In the genomic region with DNA sequence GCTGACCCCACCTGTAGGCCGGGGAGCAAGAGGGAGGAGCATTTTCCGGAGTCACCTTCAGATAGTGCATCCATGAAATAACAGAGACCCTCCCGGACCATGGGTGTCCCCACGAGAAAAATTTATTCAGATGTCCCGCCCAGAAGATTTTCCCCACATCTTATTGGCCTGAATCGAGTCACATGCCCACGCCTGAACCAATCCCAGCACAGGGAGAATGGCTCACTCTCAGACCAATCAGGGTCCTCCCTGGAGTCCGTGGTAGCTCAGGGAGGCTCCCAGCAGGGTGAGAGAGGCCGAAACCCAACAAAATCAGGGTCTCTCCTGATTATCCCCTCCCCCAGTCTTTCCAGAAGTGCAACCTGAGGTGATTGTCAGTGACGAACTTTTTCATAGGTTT, we compare ENCODE assay signal across 14 cellular contexts. TPM values are rescaled to one million over a fixed set of nuclear protein-coding genes. Genes with fewer than 3 reads are reported as not detected.
DNase-seq lines count a peak whose midpoint lies in the region; TF ChIP-seq lines count a peak whose summit lies in the region.
"Had no signal": no experiment of that assay in that cellular context is flagged by ENCODE, and none has a peak within 500 bp of the region (broad histone marks: within the 10 kb centered on the region; RNA-seq: fewer than 3 reads in every experiment).

No MANE protein-coding gene starts in this region.

- H3K36me3 ChIP-seq in SK-N-SH (replicated peaks in 1 of 2; ENCODE audit: control insufficient read depth in 1 of 2, insufficient read depth in 2 of 2, low read length in 1 of 2): no peaks in the 10 kb centered on the region
- H3K36me3 ChIP-seq: Peyer's patch had no signal

- no peak for TF ChIP-seq CTCF in SK-N-SH (IDR thresholded peaks at IDR 0.05)

- H3K4me2 ChIP-seq in SK-N-SH: no peak overlapping the region

- H4K20me1 ChIP-seq in SK-N-SH (ENCODE audit: insufficient read depth): no peaks in the 10 kb centered on the region

- H3K27me3 ChIP-seq in SK-N-SH (ENCODE audit: insufficient read depth): no peaks in the 10 kb centered on the region
- H3K27me3 ChIP-seq: Peyer's patch had no signal

- no peak overlapping the region for H2AFZ ChIP-seq in SK-N-SH (ENCODE audit: low read depth)

- 87% methylated on average over 9 of the region's 10 CpGs for WGBS in SK-N-SH (ENCODE audit: low lambda C conversion rate)

- no peak overlapping the region for H3K9ac ChIP-seq in SK-N-SH

- POLR2A ChIA-PET in SK-N-SH (lab: Yijun Ruan, JAX): no interaction called here

- H3K9me3 ChIP-seq in SK-N-SH: no peaks in the 10 kb centered on the region
- H3K9me3 ChIP-seq: Peyer's patch had no signal

- TF ChIP-seq RAD21 in SK-N-SH (IDR thresholded peaks at IDR 0.05; ENCODE audit: low read length): no peak

- no peak overlapping the region for H3K4me3 ChIP-seq in SK-N-SH (ENCODE audit: low read depth in 2 of 2, low read length in 1 of 2)
- H3K4me3 ChIP-seq: Peyer's patch, SK-N-MC had no signal

- DNase-seq in NAMALWA (ENCODE audit: low spot score) (peak; percentile 84), SK-N-SH (peak; percentile 54), germinal center (ENCODE audit: low spot score) (peak; percentile 44), Kasumi-1 (lab: John Stamatoyannopoulos, UW) (no peak), HCEC 1CT (no peak), iPS-NIHi7 (ENCODE audit: extremely low spot score) (no peak)
- DNase-seq in stimulated activated CD4-positive, alpha-beta T cell treated with anti-CD3 and anti-CD28 coated beads, Interleukin-1b, Interleukin-23, amount 100 ng/mL, for 48 hours: no peak
- DNase-seq: CD4-positive, alpha-beta T cell; DMS53; KG1; NCI-H1092 treated with DMSO at 0.1 percent for 48 hours; NCI-H1694 treated with DMSO at 0.1 percent for 48 hours; Peyer's patch had no signal

- CTCF ChIA-PET in SK-N-SH (lab: Yijun Ruan, JAX): no interaction called here

- H3F3A ChIP-seq in SK-N-SH (replicated peaks; ENCODE audit: insufficient read depth): no peaks in the 10 kb centered on the region

- H3K9me2 ChIP-seq in SK-N-SH: no peaks in the 10 kb centered on the region

- no peak for TF ChIP-seq EP300 in SK-N-SH (IDR thresholded peaks at IDR 0.05; ENCODE audit: borderline replicate concordance in 1 of 2, low read depth in 1 of 2, low read length in 1 of 2)

- H3K4me1 ChIP-seq in SK-N-SH (ENCODE audit: control insufficient read depth in 1 of 2, insufficient read depth in 2 of 2, low read depth in 1 of 2, low read length in 1 of 2): peaks cover 0 to 8% of the 10 kb centered on the region in 2 experiments; a peak in 1 of 4 replicates

- H3K27ac ChIP-seq in SK-N-SH (ENCODE audit: low read depth in 2 of 2, low read length in 1 of 2): no peak overlapping the region
- H3K27ac ChIP-seq: Peyer's patch, SK-N-MC had no signal

- no peaks in the 10 kb centered on the region for H3K79me2 ChIP-seq in SK-N-SH (ENCODE audit: insufficient read depth)

TF ChIP-seq in SK-N-SH, 30 proteins besides CTCF, POLR2A, EP300 and RAD21:
- TF ChIP-seq YY1 (IDR thresholded peaks at IDR 0.05; ENCODE audit: low read depth) (no peak), USF1 (IDR thresholded peaks at IDR 0.05; ENCODE audit: borderline replicate concordance, low read depth) (peak; percentile 67; the same call in 1 of the 2 replicates)
TF ChIP-seq in SK-N-SH: peak in this region for 1.

RNA-seq across cellular contexts. Expression of gene NCOR2, which starts 16.4 kb away (rescaled TPM):
- 9.1 and 19.0 TPM in 2 replicates for polyA plus RNA-seq in SK-N-SH (2012; rRNA removed)
- 14.3 and 16.0 TPM in 2 replicates for polyA plus RNA-seq in SK-N-SH (2012; cell fraction: cytosol; rRNA removed)
- polyA plus RNA-seq in SK-N-SH (2012; cell fraction: nucleus; rRNA removed): 61.3 and 99.7 TPM in 2 replicates

Comparison
In these comparisons a context has a peak if more than half of its experiments do, and no peak if none do; other contexts are left out.
1. DNase-seq: peak in NAMALWA (single experiment), SK-N-SH (single experiment) and germinal center (single experiment); none in stimulated activated CD4-positive, alpha-beta T cell treated with anti-CD3 and anti-CD28 coated beads, Interleukin-1b, Interleukin-23, amount 100 ng/mL, for 48 hours (single experiment), Kasumi-1 (0 of 2), HCEC 1CT (single experiment) and iPS-NIHi7 (single experiment).